Comparison of ENCODE assay signal across 33 cellular contexts in genomic region chr13:113751491-113751890, GRCh38.
"Had no signal": no experiment of that assay in that cellular context is flagged by ENCODE, and none has a peak within 500 bp of the region (broad histone marks: within the 10 kb centered on the region; RNA-seq: fewer than 3 reads in every experiment).

No MANE protein-coding gene starts in this region.

- H3K27ac Mint-ChIP-seq: activated CD4-positive, alpha-beta T cell treated with anti-CD3 and anti-CD28 coated beads, Interleukin-2, amount 10 ng/mL, durations not matched to agents 24 days and 14 days; activated CD8-positive, alpha-beta T cell treated with anti-CD3 and anti-CD28 coated beads, Interleukin-2, amount 10 ng/mL, durations not matched to agents 7 days and 5 days; activated naive CD8-positive, alpha-beta T cell treated with anti-CD3 and anti-CD28 coated beads for 36 hours; activated T-cell treated with anti-CD3 and anti-CD28 coated beads, Interleukin-2, amount 50 U/mL, for 24 hours had no signal

- H3K36me3 ChIP-seq: breast epithelium, Peyer's patch had no signal

- H3K27me3 Mint-ChIP-seq: activated CD4-positive, alpha-beta T cell treated with anti-CD3 and anti-CD28 coated beads, Interleukin-2, amount 10 ng/mL, durations not matched to agents 24 days and 14 days had no signal

- ATAC-seq: activated CD8-positive, alpha-beta T cell treated with anti-CD3 and anti-CD28 coated beads, Interleukin-2, amount 10 ng/mL, durations not matched to agents 7 days and 5 days; body of pancreas; PC-3 had no signal

- H3K4me1 Mint-ChIP-seq: activated CD4-positive, alpha-beta T cell treated with anti-CD3 and anti-CD28 coated beads, Interleukin-2, amount 10 ng/mL, durations not matched to agents 24 days and 14 days; activated naive CD8-positive, alpha-beta T cell treated with anti-CD3 and anti-CD28 coated beads for 36 hours had no signal

- H3K9me3 Mint-ChIP-seq: activated naive CD8-positive, alpha-beta T cell treated with anti-CD3 and anti-CD28 coated beads for 36 hours had no signal

- H3K36me3 Mint-ChIP-seq: activated naive CD8-positive, alpha-beta T cell treated with anti-CD3 and anti-CD28 coated beads for 36 hours had no signal

- H3K4me1 ChIP-seq: body of pancreas, breast epithelium had no signal

- H3K9me3 ChIP-seq: body of pancreas, breast epithelium, Peyer's patch had no signal

- H3K4me3 ChIP-seq: body of pancreas, breast epithelium, Peyer's patch had no signal

- FAIRE-seq: astrocyte had no signal

- H3K27ac ChIP-seq: body of pancreas, breast epithelium, Peyer's patch, VCaP had no signal

- H3K27me3 ChIP-seq: body of pancreas, Peyer's patch had no signal

- H3K4me3 Mint-ChIP-seq: activated CD4-positive, alpha-beta T cell treated with anti-CD3 and anti-CD28 coated beads, Interleukin-2, amount 10 ng/mL, durations not matched to agents 24 days and 14 days; activated CD8-positive, alpha-beta T cell treated with anti-CD3 and anti-CD28 coated beads, Interleukin-2, amount 10 ng/mL, durations not matched to agents 7 days and 5 days; activated naive CD8-positive, alpha-beta T cell treated with anti-CD3 and anti-CD28 coated beads for 36 hours; activated T-cell treated with anti-CD3 and anti-CD28 coated beads, Interleukin-2, amount 50 U/mL, for 24 hours had no signal

- DNase-seq: activated CD4-positive, alpha-beta T cell treated with anti-CD3 and anti-CD28 coated beads for 1 hour; activated CD4-positive, alpha-beta T cell treated with anti-CD3 and anti-CD28 coated beads, Interleukin-2, amount 10 ng/mL, durations not matched to agents 24 days and 14 days; activated CD4-positive, alpha-beta T cell treated with anti-CD3 and anti-CD28 coated beads, Interleukin-2, amount 50 U/mL, for 48 hours; activated CD4-positive, CD25-positive, alpha-beta regulatory T cell; activated CD8-positive, alpha-beta T cell treated with anti-CD3 and anti-CD28 coated beads, Interleukin-2, amount 10 ng/mL, durations not matched to agents 7 days and 5 days; activated effector memory CD4-positive, alpha-beta T cell treated with Interleukin-2 at 50 U/mL for 16 hours; activated naive CD4-positive, alpha-beta T cell treated with anti-CD3 and anti-CD28 coated beads, Interleukin-2, amount 50 U/mL, for 16 hours; activated naive CD8-positive, alpha-beta T cell treated with anti-CD3 and anti-CD28 coated beads for 36 hours; activated T-cell treated with anti-CD3 and anti-CD28 coated beads, Interleukin-2, amount 50 U/mL, for 24 hours; amniotic stem cell; body of pancreas; NCI-H1092 treated with DMSO at 0.1 percent for 48 hours; NCI-H1417; NCI-H146; NCI-H187; NCI-H2029 treated with DMSO at 0.1 percent for 48 hours; NCI-H2107; NCI-H2171; NCI-H510A; NCI-H526; NCI-H748 treated with DMSO at 0.1 percent for 48 hours; NK-92 treated with Interleukin-12 subunit alpha and Interleukin-12 subunit beta, amount 100 ng/mL, for 24 hours; PC-3; RPMI8226; SIG-M5; SW 1271; T-helper 1 cell; T-helper 2 cell; T-helper 9 cell had no signal
